In genomic region chr1:173276922-173277800, GRCh38 we compare ENCODE assay signal across 14 cellular contexts.
A peak's percentile ranks its signal among the peaks of the same experiment; 100 is the strongest.
DNase-seq lines count a peak whose midpoint lies in the region; ATAC-seq, FAIRE-seq and TF ChIP-seq lines count a peak whose summit lies in the region.
"Had no signal": no experiment of that assay in that cellular context is flagged by ENCODE, and none has a peak within 500 bp of the region (broad histone marks: within the 10 kb centered on the region; RNA-seq: fewer than 3 reads in every experiment).

No MANE protein-coding gene starts in this region.

- no peak for DNase-seq in PC-3
- no peak for DNase-seq in NOMO-1 treated with dmso at 0.1 percent for 144 hours (lab: John Stamatoyannopoulos, UW; ENCODE audit: unreplicated experiment)
- no peak for DNase-seq in urothelium cell line (ENCODE audit: low spot score)
- DNase-seq in NCI-H1694 treated with DMSO at 0.1 percent for 48 hours (lab: John Stamatoyannopoulos, UW): no peak
- DNase-seq in globus pallidus (ENCODE audit: low spot score): no peak
- DNase-seq: activated CD4-positive, alpha-beta T cell treated with anti-CD3 and anti-CD28 coated beads for 1 hour; activated naive CD8-positive, alpha-beta T cell treated with anti-CD3 and anti-CD28 coated beads, Interleukin-2, amount 10 ng/mL, durations not matched to agents 7 days and 5 days; effector CD8-positive, alpha-beta T cell; heart left ventricle; Right ventricle myocardium superior; upper lobe of right lung had no signal

- POLR2A ChIA-PET in PC-3 (lab: Charles Lee; ENCODE audit: unreplicated experiment): no interaction called here

- no peaks in the 10 kb centered on the region for H4K20me1 ChIP-seq in PC-3 (ENCODE audit: low read length)

- CTCF ChIA-PET in PC-3 (lab: Charles Lee): no interaction called here

- H3K4me2 ChIP-seq in PC-3 (ENCODE audit: low read length): no peak overlapping the region

- intact Hi-C loops in PC-3 (cut with micrococcal nuclease): no loop called here

- ATAC-seq in GM18861 (IDR thresholded peaks at IDR 0.05; ENCODE audit: unreplicated experiment) (peak; percentile 85), GM21367 (IDR thresholded peaks at IDR 0.05; ENCODE audit: unreplicated experiment) (peak; percentile 90), HG03039 (IDR thresholded peaks at IDR 0.05; ENCODE audit: unreplicated experiment) (peak; percentile 93), PC-3 (peak; percentile 62)
- ATAC-seq: heart left ventricle, upper lobe of right lung had no signal

- TF ChIP-seq CTCF in PC-3 (conservative IDR thresholded peaks at IDR 0.05; ENCODE audit: low read depth, low read length): no peak

- no TSS peak for BruUV-seq in PC-3 (replicated peaks; lab: Mats Ljungman, UMichigan)

- no peak overlapping the region for H3K4me3 ChIP-seq in PC-3 (ENCODE audit: low read length)
- H3K4me3 ChIP-seq: heart left ventricle, upper lobe of right lung had no signal

- 0 out of 2 replicates have a peak, but pooled peaks cover 17% of the 10 kb centered on the region for H3K9me2 ChIP-seq in PC-3 (replicated peaks; ENCODE audit: low read length)

- H3K9me3 ChIP-seq in PC-3 (ENCODE audit: low read length): no peaks in the 10 kb centered on the region
- H3K9me3 ChIP-seq: heart left ventricle, upper lobe of right lung had no signal

- no peak overlapping the region for H2AFZ ChIP-seq in PC-3 (ENCODE audit: low read length)

- H3K79me2 ChIP-seq in PC-3 (ENCODE audit: low read length): no peaks in the 10 kb centered on the region

- no peaks in the 10 kb centered on the region for H3F3A ChIP-seq in PC-3 (ENCODE audit: low read length, unreplicated experiment)

- H3K36me3 ChIP-seq in PC-3 (ENCODE audit: low read depth, low read length): no peaks in the 10 kb centered on the region
- H3K36me3 ChIP-seq: heart left ventricle, upper lobe of right lung had no signal

- no peak overlapping the region for H3K27ac ChIP-seq in PC-3 (ENCODE audit: low read length)
- H3K27ac ChIP-seq: heart left ventricle, upper lobe of right lung had no signal

- H3K27me3 ChIP-seq in PC-3 (ENCODE audit: low read length): no peaks in the 10 kb centered on the region
- H3K27me3 ChIP-seq: heart left ventricle, upper lobe of right lung had no signal

- no peak for FAIRE-seq in urothelium cell line (lab: Jason Lieb, UNC)

- no peak overlapping the region for H3K9ac ChIP-seq in PC-3 (ENCODE audit: low read length)

- H3K4me1 ChIP-seq in PC-3 (ENCODE audit: insufficient read depth, low read length): no peaks in the 10 kb centered on the region
- H3K4me1 ChIP-seq: heart left ventricle, upper lobe of right lung had no signal
